25 cellular contexts compared by ENCODE assay signal in genomic region chrX:87697409-87697808, GRCh38.
"Had no signal": no experiment of that assay in that cellular context is flagged by ENCODE, and none has a peak within 500 bp of the region (broad histone marks: within the 10 kb centered on the region; RNA-seq: fewer than 3 reads in every experiment).

No MANE protein-coding gene starts in this region.

- H3K36me3 Mint-ChIP-seq: mesothelial cell of epicardium; naive B cell; natural killer cell; stimulated activated effector memory CD8-positive, alpha-beta T cell treated with anti-CD3 and anti-CD28 coated beads, Interleukin-12 subunit alpha, Interleukin-12 subunit beta, amount 100 ng/mL, for 72 hours had no signal

- H3K9me3 Mint-ChIP-seq: nephron progenitor cell; stimulated activated effector memory CD8-positive, alpha-beta T cell treated with anti-CD3 and anti-CD28 coated beads, Interleukin-12 subunit alpha, Interleukin-12 subunit beta, amount 100 ng/mL, for 72 hours; stimulated activated naive CD8-positive, alpha-beta T cell treated with anti-CD3 and anti-CD28 coated beads, Interleukin-15, Interleukin-2, amounts not matched to agents 100 ng/mL and 50 ng/mL, for 24 hours had no signal

- H3K4me1 ChIP-seq: lower lobe of right lung, suprapubic skin, tibial artery, upper lobe of right lung had no signal

- H3K4me1 Mint-ChIP-seq: naive B cell; natural killer cell; nephron progenitor cell; stimulated activated effector memory CD8-positive, alpha-beta T cell treated with anti-CD3 and anti-CD28 coated beads, Interleukin-12 subunit alpha, Interleukin-12 subunit beta, amount 100 ng/mL, for 72 hours had no signal

- ATAC-seq: left lobe of liver; lower lobe of right lung; natural killer cell; right cardiac atrium; sciatic nerve; stimulated activated effector memory CD8-positive, alpha-beta T cell treated with anti-CD3 and anti-CD28 coated beads, Interleukin-12 subunit alpha, Interleukin-12 subunit beta, amount 100 ng/mL, for 72 hours; upper lobe of right lung had no signal

- H3K27ac ChIP-seq: lower lobe of right lung, ovary, skin epidermis, suprapubic skin, tibial artery, upper lobe of right lung had no signal

- H3K27ac Mint-ChIP-seq: mesothelial cell of epicardium; naive B cell; natural killer cell; nephron progenitor cell; progenitor cell of endocrine pancreas; stimulated activated effector memory CD8-positive, alpha-beta T cell treated with anti-CD3 and anti-CD28 coated beads, Interleukin-12 subunit alpha, Interleukin-12 subunit beta, amount 100 ng/mL, for 72 hours; stimulated activated naive CD8-positive, alpha-beta T cell treated with anti-CD3 and anti-CD28 coated beads, Interleukin-15, Interleukin-2, amounts not matched to agents 100 ng/mL and 50 ng/mL, for 24 hours had no signal

- H3K27me3 ChIP-seq: ovary, suprapubic skin, tibial artery, upper lobe of right lung had no signal

- H3K4me3 Mint-ChIP-seq: mesothelial cell of epicardium; naive B cell; natural killer cell; nephron progenitor cell; stimulated activated effector memory CD8-positive, alpha-beta T cell treated with anti-CD3 and anti-CD28 coated beads, Interleukin-12 subunit alpha, Interleukin-12 subunit beta, amount 100 ng/mL, for 72 hours; stimulated activated naive CD8-positive, alpha-beta T cell treated with anti-CD3 and anti-CD28 coated beads, Interleukin-15, Interleukin-2, amounts not matched to agents 100 ng/mL and 50 ng/mL, for 24 hours had no signal

- H3K36me3 ChIP-seq: lower lobe of right lung, ovary, suprapubic skin, thoracic aorta, tibial artery, upper lobe of right lung had no signal

- H3K9me3 ChIP-seq: lower lobe of right lung, ovary, suprapubic skin, thoracic aorta, tibial artery, upper lobe of right lung had no signal

- FAIRE-seq: urothelium cell line had no signal

- H3K27me3 Mint-ChIP-seq: naive B cell; progenitor cell of endocrine pancreas; stimulated activated naive CD8-positive, alpha-beta T cell treated with anti-CD3 and anti-CD28 coated beads, Interleukin-15, Interleukin-2, amounts not matched to agents 100 ng/mL and 50 ng/mL, for 24 hours had no signal

- H3K4me3 ChIP-seq: lower lobe of right lung, ovary, skin epidermis, suprapubic skin, thoracic aorta, tibial artery, upper lobe of right lung had no signal

- DNase-seq: islet precursor cell; lower lobe of right lung; mesendoderm; naive B cell; natural killer cell; nephron progenitor cell; ovary; right cardiac atrium; stimulated activated CD4-positive, alpha-beta T cell treated with anti-CD3 and anti-CD28 coated beads, Interleukin-12 subunit alpha, Interleukin-12 subunit beta, amount 100 ng/mL, for 4 hours; stimulated activated CD4-positive, alpha-beta T cell treated with anti-CD3 and anti-CD28 coated beads, Interleukin-15, amount 100 ng/mL, for 24 hours; stimulated activated CD4-positive, alpha-beta T cell treated with anti-CD3 and anti-CD28 coated beads, Interleukin-2, amount 100 ng/mL, for 24 hours; stimulated activated CD4-positive, alpha-beta T cell treated with anti-CD3 and anti-CD28 coated beads, Interleukin-4, amount 100 ng/mL, for 1 hour; stimulated activated naive CD4-positive, alpha-beta T cell; tibial artery; upper lobe of right lung had no signal
